ENCODE assay signal across 10 cellular contexts in the genomic region with DNA sequence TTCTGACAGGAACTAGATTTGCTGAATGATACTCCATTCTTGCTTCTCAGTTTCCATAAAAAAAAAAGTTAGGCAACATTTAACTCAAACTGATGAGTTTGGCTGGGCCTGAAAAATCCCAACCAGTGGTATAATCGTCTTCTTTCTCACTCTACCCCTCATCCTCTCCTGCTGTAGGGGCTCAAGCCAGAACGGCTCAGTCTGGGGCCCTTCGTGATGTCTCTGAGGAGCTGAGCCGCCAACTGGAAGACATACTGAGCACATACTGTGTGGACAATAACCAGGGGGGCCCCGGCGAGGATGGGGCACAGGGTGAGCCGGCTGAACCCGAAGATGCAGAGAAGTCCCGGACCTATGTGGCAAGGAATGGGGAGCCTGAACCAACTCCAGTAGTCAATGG. TPM values are rescaled to one million over a fixed set of nuclear protein-coding genes. Genes with fewer than 3 reads are reported as not detected.
A peak's percentile ranks its signal among the peaks of the same experiment; 100 is the strongest.
DNase-seq lines count a peak whose midpoint lies in the region; TF ChIP-seq lines count a peak whose summit lies in the region.
"Had no signal": no experiment of that assay in that cellular context is flagged by ENCODE, and none has a peak within 500 bp of the region (broad histone marks: within the 10 kb centered on the region; RNA-seq: fewer than 3 reads in every experiment).

No MANE protein-coding gene starts in this region.

- no peak for TF ChIP-seq POLR2A in prostate gland (IDR thresholded peaks at IDR 0.05)

- DNase-seq in Caco-2 (no peak), OCI-LY7 (ENCODE audit: low spot score) (no peak), endothelial cell (ENCODE audit: low spot score) (no peak), NCI-H1436 (lab: John Stamatoyannopoulos, UW) (no peak), prostate gland (ENCODE audit: low spot score) (no peak), NCI-H1105 (lab: John Stamatoyannopoulos, UW) (no peak), NOMO-1 (lab: John Stamatoyannopoulos, UW; ENCODE audit: unreplicated experiment in 2 of 2) (no peak)

- no TSS peak for BruUV-seq in Caco-2 (replicated peaks; lab: Mats Ljungman, UMichigan)
- TSS peak; percentile 50 for BruUV-seq in OCI-LY7 (replicated peaks; lab: Mats Ljungman, UMichigan)

- peaks cover 55% of the 10 kb centered on the region for H3K79me2 ChIP-seq in OCI-LY7 (ENCODE audit: insufficient read depth, low read depth, low read length)
- H3K79me2 ChIP-seq in parathyroid adenoma: peaks cover 16% of the 10 kb centered on the region

- intact Hi-C loops in Caco-2 (cut with micrococcal nuclease; ENCODE audit: unreplicated experiment) (no loop called here), OCI-LY7 (cut with micrococcal nuclease; ENCODE audit: unreplicated experiment) (loop anchor here (2.0 kb wide), 1 partner anchor 108 kb away; a partner anchor contains a TSS), prostate gland (cut with DNase I) (loop anchor here (5.0 kb wide), 1 partner anchor 61 kb away; no protein-coding TSS in a partner anchor)

- H3K9me3 ChIP-seq in Caco-2: no peaks in the 10 kb centered on the region
- H3K9me3 ChIP-seq in OCI-LY7 (ENCODE audit: low read length): no peaks in the 10 kb centered on the region
- H3K9me3 ChIP-seq in parathyroid adenoma (ENCODE audit: control insufficient read depth, low read length): no peaks in the 10 kb centered on the region
- H3K9me3 ChIP-seq in prostate gland: no peaks in the 10 kb centered on the region

- H3K27me3 ChIP-seq in Caco-2 (replicated peaks; ENCODE audit: control insufficient read depth, insufficient read depth, low read length) (no peaks in the 10 kb centered on the region), parathyroid adenoma (ENCODE audit: control insufficient read depth, insufficient read depth, low read length) (no peaks in the 10 kb centered on the region), prostate gland (replicated peaks; ENCODE audit: insufficient read depth) (no peaks in the 10 kb centered on the region)

- CTCF ChIA-PET in Caco-2 (lab: Charles Lee): no interaction called here
- CTCF ChIA-PET in OCI-LY7 (lab: Charles Lee; ENCODE audit: unreplicated experiment): no interaction called here

- H3K36me3 Mint-ChIP-seq in Caco-2 (ENCODE audit: insufficient read depth, unreplicated experiment) (peaks cover 73% of the 10 kb centered on the region), endothelial cell (ENCODE audit: low read depth, unreplicated experiment) (peaks cover 46% of the 10 kb centered on the region)

- peaks cover 29% of the 10 kb centered on the region for H3K4me1 Mint-ChIP-seq in Caco-2 (ENCODE audit: low read depth, unreplicated experiment)
- peaks cover 31% of the 10 kb centered on the region for H3K4me1 Mint-ChIP-seq in endothelial cell (ENCODE audit: unreplicated experiment)

- no peaks in the 10 kb centered on the region for H3K9me2 ChIP-seq in OCI-LY7 (ENCODE audit: insufficient read depth, low read length)

- peaks cover 2% of the 10 kb centered on the region; the same call in 1 of the 2 replicates for H3K36me3 ChIP-seq in Caco-2 (ENCODE audit: control insufficient read depth, insufficient read depth, low read length)
- peaks cover 55% of the 10 kb centered on the region for H3K36me3 ChIP-seq in OCI-LY7 (ENCODE audit: insufficient read depth, low read length)
- H3K36me3 ChIP-seq in parathyroid adenoma (ENCODE audit: control insufficient read depth, insufficient read depth, low read length): no peaks in the 10 kb centered on the region
- H3K36me3 ChIP-seq in prostate gland: no peaks in the 10 kb centered on the region

- H3K9ac ChIP-seq in parathyroid adenoma: no peak overlapping the region

- H3K4me3 Mint-ChIP-seq in Caco-2 (ENCODE audit: unreplicated experiment) (peak overlapping the region; percentile 92), endothelial cell (ENCODE audit: unreplicated experiment) (peak overlapping the region; percentile 92)

- H4K20me1 ChIP-seq in OCI-LY7 (ENCODE audit: insufficient read depth, low read length): peaks cover 16% of the 10 kb centered on the region

- H3K27ac Mint-ChIP-seq in Caco-2 (ENCODE audit: unreplicated experiment) (peak overlapping the region; percentile 94), endothelial cell (ENCODE audit: unreplicated experiment) (peak overlapping the region; percentile 91)

- no peak overlapping the region; the same call in 1 of the 2 replicates for H3K4me3 ChIP-seq in Caco-2 (ENCODE audit: low read depth, low read length)
- peak overlapping the region; percentile 78 for H3K4me3 ChIP-seq in OCI-LY7 (ENCODE audit: low read depth, low read length, poor library complexity, severe bottlenecking)
- peak overlapping the region; percentile 71 for H3K4me3 ChIP-seq in parathyroid adenoma (ENCODE audit: low read depth, low read length)
- H3K4me3 ChIP-seq in prostate gland: peak overlapping the region in 1 of 2 donors; percentile 59

- no peaks in the 10 kb centered on the region for H3K9me3 Mint-ChIP-seq in Caco-2 (ENCODE audit: unreplicated experiment)
- no peaks in the 10 kb centered on the region for H3K9me3 Mint-ChIP-seq in endothelial cell (ENCODE audit: unreplicated experiment)

- H3K4me1 ChIP-seq in Caco-2 (peaks cover 15% of the 10 kb centered on the region), OCI-LY7 (ENCODE audit: insufficient read depth, low read length, poor library complexity, severe bottlenecking) (peaks cover 40% of the 10 kb centered on the region), parathyroid adenoma (peaks cover 5% of the 10 kb centered on the region), prostate gland (replicated peaks) (no peaks in the 10 kb centered on the region)

- POLR2A ChIA-PET in Caco-2 (lab: Charles Lee) (no interaction called here), OCI-LY7 (lab: Charles Lee) (interaction anchor here (0.6 to 1.7 kb wide), 3 partner anchors 51 to 105 kb away, joined by 3 to 6 read pairs (median 4); no protein-coding TSS in a partner anchor)

- TF ChIP-seq CTCF in Caco-2 (IDR thresholded peaks at IDR 0.05; ENCODE audit: insufficient read depth in 1 of 2, low read depth in 1 of 2, low read length in 1 of 2, severe bottlenecking in 1 of 2, unreplicated experiment in 1 of 2) (no peak), OCI-LY7 (conservative IDR thresholded peaks at IDR 0.05; ENCODE audit: low read length) (no peak), endothelial cell (IDR thresholded peaks at IDR 0.05; ENCODE audit: unreplicated experiment) (no peak), parathyroid adenoma (IDR thresholded peaks at IDR 0.05) (no peak), prostate gland (IDR thresholded peaks at IDR 0.05) (no peak)

- H3K27ac ChIP-seq in OCI-LY7 (ENCODE audit: low read depth, low read length, poor library complexity, severe bottlenecking) (peak overlapping the region; percentile 65), parathyroid adenoma (no peak overlapping the region), prostate gland (peak overlapping the region in 1 of 2 donors; percentile 87)

- H3K27me3 Mint-ChIP-seq in Caco-2 (ENCODE audit: insufficient read depth, unreplicated experiment) (no peaks in the 10 kb centered on the region), endothelial cell (ENCODE audit: unreplicated experiment) (peaks cover 8% of the 10 kb centered on the region)

- H2AFZ ChIP-seq in OCI-LY7 (ENCODE audit: low read length) (no peak overlapping the region), parathyroid adenoma (no peak overlapping the region)

- 60% methylated on average over 9 of the region's 9 CpGs for WGBS in prostate gland

- peak overlapping the region; percentile 72 for H3K4me2 ChIP-seq in OCI-LY7 (ENCODE audit: low read length)
- peak overlapping the region; percentile 95 for H3K4me2 ChIP-seq in parathyroid adenoma (ENCODE audit: low read length)

RNA-seq across cellular contexts. Expression of a gene that starts 1.6 kb away (rescaled TPM):
- total RNA-seq in Caco-2 (2022) (33.2 and 35.0 TPM in 2 replicates), OCI-LY7 (2022) (46.4 and 47.3 TPM in 2 replicates), endothelial cell (ENCODE audit: unreplicated experiment) (65.3 TPM), prostate gland (10 to 100 TPM; 49.6 to 70.8 TPM)
- 42.0 and 47.5 TPM in 2 replicates for total RNA-seq in OCI-LY7 (2014; rRNA removed; shearing (Covaris generic))

RNA-seq across cellular contexts. Expression of a gene that starts 19.3 kb away (rescaled TPM):
- 3.7 and 3.9 TPM in 2 replicates for total RNA-seq in Caco-2 (2022)
- total RNA-seq in OCI-LY7 (2014; rRNA removed; shearing (Covaris generic)): 28.3 and 32.8 TPM in 2 replicates
- 53.4 and 54.4 TPM in 2 replicates for total RNA-seq in OCI-LY7 (2022)
- total RNA-seq in endothelial cell (ENCODE audit: unreplicated experiment): 22.9 TPM
- 10 to 100 TPM in 1 of 2 donors, 1 to 10 TPM in 1; 2.9 to 85.5 TPM for total RNA-seq in prostate gland

RNA-seq across cellular contexts. Expression of a gene that starts 24.4 kb away (rescaled TPM):
- total RNA-seq in Caco-2 (2022): 3.4 and 3.5 TPM in 2 replicates
- 12.1 and 14.5 TPM in 2 replicates for total RNA-seq in OCI-LY7 (2014; rRNA removed; shearing (Covaris generic))
- total RNA-seq in OCI-LY7 (2022): 8.0 and 8.4 TPM in 2 replicates
- total RNA-seq in endothelial cell (ENCODE audit: unreplicated experiment): 1.9 TPM
- total RNA-seq in prostate gland: 1 to 10 TPM; 5.2 to 5.6 TPM

RNA-seq across cellular contexts. Expression of a gene that starts 27.8 kb away (rescaled TPM):
- total RNA-seq in Caco-2 (2022): not detected in 2 replicates
- 0.06 and 0.15 TPM in 2 replicates for total RNA-seq in OCI-LY7 (2014; rRNA removed; shearing (Covaris generic))
- 0.26 and 0.29 TPM in 2 replicates for total RNA-seq in OCI-LY7 (2022)
- total RNA-seq in endothelial cell (ENCODE audit: unreplicated experiment): not detected
- not detected for total RNA-seq in prostate gland
- total RNA-seq: M059J, posterior vena cava had no signal

RNA-seq across cellular contexts. Expression of a gene that starts 41.1 kb away (rescaled TPM):
- 11.5 and 12.0 TPM in 2 replicates for total RNA-seq in Caco-2 (2022)
- 14.9 and 17.1 TPM in 2 replicates for total RNA-seq in OCI-LY7 (2014; rRNA removed; shearing (Covaris generic))
- 17.5 and 24.5 TPM in 2 replicates for total RNA-seq in OCI-LY7 (2022)
- 23.2 TPM for total RNA-seq in endothelial cell (ENCODE audit: unreplicated experiment)
- total RNA-seq in prostate gland: 10 to 100 TPM; 17.9 to 31.7 TPM
